ENCODE assay signal across 20 cellular contexts in the genomic region with DNA sequence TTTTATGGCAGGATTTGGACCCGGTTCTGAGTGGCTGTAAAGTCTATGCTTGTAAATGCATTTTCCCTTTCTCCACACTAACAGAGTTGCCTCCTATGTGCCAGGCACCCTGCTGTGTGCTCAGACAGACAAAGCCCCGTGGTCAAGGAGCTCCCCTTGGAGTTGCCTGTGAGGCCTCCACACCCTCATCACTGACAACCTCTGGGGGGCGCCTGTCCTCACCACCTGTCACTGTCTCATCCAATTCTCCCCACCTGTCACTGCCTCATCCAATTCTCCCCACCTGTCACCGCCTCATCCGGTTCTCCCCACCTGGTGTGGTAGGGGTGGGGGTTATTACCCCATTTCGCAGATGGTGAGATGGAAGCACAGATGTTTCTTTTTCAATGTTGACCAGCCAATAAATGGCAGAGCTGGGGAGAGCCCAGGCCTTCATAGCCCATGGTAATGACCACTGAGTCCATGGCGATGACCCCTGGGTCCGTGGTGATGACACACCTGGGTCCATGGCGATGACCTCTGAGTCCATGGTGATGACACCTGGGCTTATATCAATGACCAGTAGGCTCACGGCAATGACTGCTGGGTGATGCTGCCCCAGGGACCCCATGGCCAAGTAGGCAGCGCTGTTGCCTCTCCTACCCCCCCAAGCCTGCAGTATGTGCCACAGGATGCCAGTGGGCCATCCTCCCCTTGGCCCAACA.
DNase-seq lines count a peak whose midpoint lies in the region; ATAC-seq, FAIRE-seq and TF ChIP-seq lines count a peak whose summit lies in the region.
"Had no signal": no experiment of that assay in that cellular context is flagged by ENCODE, and none has a peak within 500 bp of the region (broad histone marks: within the 10 kb centered on the region; RNA-seq: fewer than 3 reads in every experiment).

No MANE protein-coding gene starts in this region.

- H3K23ac ChIP-seq in IMR-90 (ENCODE audit: low read depth, low read length) = no peak overlapping the region

- H4K20me1 ChIP-seq in IMR-90 (ENCODE audit: insufficient read depth, low read length) (no peaks in the 10 kb centered on the region), K562 (replicated peaks; ENCODE audit: control insufficient read depth, insufficient read depth, low read length) (peaks cover 3% of the 10 kb centered on the region; the same call in 1 of the 2 replicates)

- H3K9me1 ChIP-seq in IMR-90 (ENCODE audit: insufficient read depth, low read length) (peaks cover 4% of the 10 kb centered on the region; the same call in 1 of the 2 replicates), K562 (ENCODE audit: control insufficient read depth, insufficient read depth, low read length) (peaks cover 2% of the 10 kb centered on the region)

- intact Hi-C loops in activated CD4-positive, alpha-beta memory T cell treated with anti-CD3 and anti-CD28 coated beads for 36 hours (cut with micrococcal nuclease) = loop anchor here (10.0 kb wide), 1 partner anchor 466 kb away; a partner anchor contains a TSS
- intact Hi-C loops in IMR-90 (cut with micrococcal nuclease) = no loop called here
- intact Hi-C loops in K562 (cut with micrococcal nuclease) = loop anchor here (10.0 kb wide), 1 partner anchor 466 kb away; a partner anchor contains a TSS
- intact Hi-C loops in gastrocnemius medialis (cut with DNase I; ENCODE audit: low total_unique reads) = no loop called here

- BruUV-seq in IMR-90 (replicated peaks; lab: Mats Ljungman, UMichigan) (no TSS peak), K562 (replicated peaks; lab: Mats Ljungman, UMichigan) (no TSS peak)

- H3K4me3 ChIP-seq in IMR-90 (ENCODE audit: insufficient read depth, low read depth, low read length) = no peak overlapping the region
- no peak overlapping the region for H3K4me3 ChIP-seq in K562
- H3K4me3 ChIP-seq in gastrocnemius medialis = no peak overlapping the region
- H3K4me3 ChIP-seq: left lung, mucosa of descending colon, upper lobe of left lung had no signal

- no peak overlapping the region for H3K4ac ChIP-seq in IMR-90 (ENCODE audit: low read depth, low read length)

- H3K27ac Mint-ChIP-seq in activated CD4-positive, alpha-beta memory T cell treated with anti-CD3 and anti-CD28 coated beads for 36 hours = no peak overlapping the region
- H3K27ac Mint-ChIP-seq in activated CD4-positive, alpha-beta memory T cell treated with anti-CD3 and anti-CD28 coated beads, Interleukin-2, amount 10 ng/mL, durations not matched to agents 7 days and 5 days = no peak overlapping the region
- H3K27ac Mint-ChIP-seq: effector memory CD8-positive, alpha-beta T cell; IgD-negative memory B cell; stimulated activated naive CD8-positive, alpha-beta T cell treated with anti-CD3 and anti-CD28 coated beads, Interleukin-15, Interleukin-2, amounts not matched to agents 100 ng/mL and 50 ng/mL, for 24 hours had no signal

- dilution Hi-C loops in IMR-90 (cut with HindIII; ENCODE audit: low sequenced_read_pairs, unreplicated experiment) = no loop called here

- peaks cover 60% of the 10 kb centered on the region for H3K27me3 ChIP-seq in IMR-90 (ENCODE audit: control insufficient read depth, insufficient read depth, low read length)
- peaks cover 14 to 72% of the 10 kb centered on the region in 2 experiments; a peak in 4 of 5 replicates for H3K27me3 ChIP-seq in K562 (ENCODE audit: control insufficient read depth in 2 of 2, insufficient read depth in 2 of 2, low read length in 2 of 2)
- peaks cover 14 to 21% (median 20%) of the 10 kb centered on the region in 3 donors for H3K27me3 ChIP-seq in gastrocnemius medialis
- H3K27me3 ChIP-seq: upper lobe of left lung had no signal

- H3K4me1 Mint-ChIP-seq in activated CD4-positive, alpha-beta memory T cell treated with anti-CD3 and anti-CD28 coated beads for 36 hours (ENCODE audit: low read depth) = peaks cover 14% of the 10 kb centered on the region
- peaks cover 7% of the 10 kb centered on the region for H3K4me1 Mint-ChIP-seq in activated CD4-positive, alpha-beta memory T cell treated with anti-CD3 and anti-CD28 coated beads, Interleukin-2, amount 10 ng/mL, durations not matched to agents 7 days and 5 days

- peak overlapping the region; percentile 59 for H2AK9ac ChIP-seq in IMR-90 (replicated peaks; ENCODE audit: low read depth, low read length, poor library complexity)

- no peak overlapping the region for H4K91ac ChIP-seq in IMR-90 (ENCODE audit: insufficient read depth, low read depth, low read length)

- H3K4me2 ChIP-seq in IMR-90 (ENCODE audit: low read depth, low read length) = no peak overlapping the region
- H3K4me2 ChIP-seq in K562 (ENCODE audit: insufficient read depth, low read length) = no peak overlapping the region

- H3K4me1 ChIP-seq in IMR-90 (ENCODE audit: control insufficient read depth, insufficient read depth, low read length) (no peaks in the 10 kb centered on the region; the same call in 1 of the 2 replicates), K562 (replicated peaks in 1 of 2; ENCODE audit: control insufficient read depth in 2 of 2, insufficient read depth in 2 of 2, low read length in 2 of 2) (no peaks in the 10 kb centered on the region; a peak in 2 of 5 replicates), gastrocnemius medialis (no peaks in the 10 kb centered on the region)

- in situ Hi-C loops in IMR-90 (cut with MboI; ENCODE audit: low sequenced_read_pairs) = no loop called here
- in situ Hi-C loops in K562 (cut with MboI) = loop anchor here (10.0 kb wide), 1 partner anchor 466 kb away; a partner anchor contains a TSS
- in situ Hi-C loops in gastrocnemius medialis (cut with MboI; ENCODE audit: low sequenced_read_pairs in 4 of 4) = no loop called here

- no peak overlapping the region for H2AK5ac ChIP-seq in IMR-90 (ENCODE audit: low read depth, low read length)

- TF ChIP-seq POLR2A in IMR-90 (IDR thresholded peaks at IDR 0.05; ENCODE audit: low read depth, low read length) = no peak
- TF ChIP-seq POLR2A in K562 (conservative IDR thresholded peaks at IDR 0.05) = no peak
- TF ChIP-seq POLR2A in gastrocnemius medialis (IDR thresholded peaks at IDR 0.05) = no peak

- FAIRE-seq in K562 (lab: Jason Lieb, UNC) = no peak
- FAIRE-seq in HTR-8/SVneo (lab: Jason Lieb, UNC) = no peak

- no peak overlapping the region for H3K27ac ChIP-seq in IMR-90 (ENCODE audit: insufficient read depth, low read length)
- no peak overlapping the region for H3K27ac ChIP-seq in K562 (ENCODE audit: extremely low read depth, low read depth, low read length)
- H3K27ac ChIP-seq in gastrocnemius medialis = no peak overlapping the region
- H3K27ac ChIP-seq: left lung, neutrophil had no signal

- H3K27me3 Mint-ChIP-seq in activated CD4-positive, alpha-beta memory T cell treated with anti-CD3 and anti-CD28 coated beads for 36 hours = peaks cover 25% of the 10 kb centered on the region
- peaks cover 15% of the 10 kb centered on the region for H3K27me3 Mint-ChIP-seq in activated CD4-positive, alpha-beta memory T cell treated with anti-CD3 and anti-CD28 coated beads, Interleukin-2, amount 10 ng/mL, durations not matched to agents 7 days and 5 days

- H3K79me1 ChIP-seq in IMR-90 (ENCODE audit: low read depth in 1 of 2, low read length in 2 of 2) = no peaks in the 10 kb centered on the region

- H3K9me3 Mint-ChIP-seq in activated CD4-positive, alpha-beta memory T cell treated with anti-CD3 and anti-CD28 coated beads for 36 hours = no peaks in the 10 kb centered on the region
- no peaks in the 10 kb centered on the region for H3K9me3 Mint-ChIP-seq in activated CD4-positive, alpha-beta memory T cell treated with anti-CD3 and anti-CD28 coated beads, Interleukin-2, amount 10 ng/mL, durations not matched to agents 7 days and 5 days
- H3K9me3 Mint-ChIP-seq: effector memory CD8-positive, alpha-beta T cell; IgD-negative memory B cell; stimulated activated naive CD8-positive, alpha-beta T cell treated with anti-CD3 and anti-CD28 coated beads, Interleukin-15, Interleukin-2, amounts not matched to agents 100 ng/mL and 50 ng/mL, for 24 hours had no signal

- no peak for TF ChIP-seq EP300 in K562 (IDR thresholded peaks at IDR 0.05; ENCODE audit: low read length)

- H3K4me3 Mint-ChIP-seq in activated CD4-positive, alpha-beta memory T cell treated with anti-CD3 and anti-CD28 coated beads for 36 hours = no peak overlapping the region
- H3K4me3 Mint-ChIP-seq in activated CD4-positive, alpha-beta memory T cell treated with anti-CD3 and anti-CD28 coated beads, Interleukin-2, amount 10 ng/mL, durations not matched to agents 7 days and 5 days = no peak overlapping the region
- H3K4me3 Mint-ChIP-seq: effector memory CD8-positive, alpha-beta T cell; IgD-negative memory B cell; stimulated activated naive CD8-positive, alpha-beta T cell treated with anti-CD3 and anti-CD28 coated beads, Interleukin-15, Interleukin-2, amounts not matched to agents 100 ng/mL and 50 ng/mL, for 24 hours had no signal

- H3K56ac ChIP-seq in IMR-90 (ENCODE audit: extremely low read depth, insufficient read depth, low read length) = no peak overlapping the region

- H3K9ac ChIP-seq in IMR-90 (ENCODE audit: low read depth, low read length) (no peak overlapping the region), K562 (ENCODE audit: insufficient read depth in 1 of 2, low read depth in 2 of 2, low read length in 2 of 2) (no peak overlapping the region)

- H4K5ac ChIP-seq in IMR-90 (ENCODE audit: low read depth, low read length) = no peak overlapping the region

- H3K36me3 ChIP-seq in IMR-90 (ENCODE audit: control insufficient read depth, insufficient read depth, low read length) (no peaks in the 10 kb centered on the region), K562 (ENCODE audit: control insufficient read depth, insufficient read depth, low read length) (no peaks in the 10 kb centered on the region), gastrocnemius medialis (no peaks in the 10 kb centered on the region)
- H3K36me3 ChIP-seq: left lung, neutrophil, upper lobe of left lung had no signal

- peak overlapping the region; percentile 10 for H2AFZ ChIP-seq in IMR-90 (replicated peaks; ENCODE audit: low read length, poor library complexity)
- H2AFZ ChIP-seq in K562 (ENCODE audit: low read depth, low read length) = no peak overlapping the region

- H3K18ac ChIP-seq in IMR-90 (ENCODE audit: low read depth, low read length) = no peak overlapping the region

- peak; percentile 12 for DNase-seq in activated CD4-positive, alpha-beta memory T cell treated with anti-CD3 and anti-CD28 coated beads for 36 hours
- no peak for DNase-seq in activated CD4-positive, alpha-beta memory T cell treated with anti-CD3 and anti-CD28 coated beads, Interleukin-2, amount 10 ng/mL, durations not matched to agents 7 days and 5 days
- DNase-seq in IMR-90 (no peak), K562 (ENCODE audit: extremely low read depth in 1 of 4, low spot score in 3 of 4) (peak in 3 of 4 experiments; percentile 19 to 46 (median 38)), HTR-8/SVneo (ENCODE audit: insufficient read length, low spot score) (no peak), cerebellar nuclear complex (lab: John Stamatoyannopoulos, UW) (no peak), gastrocnemius medialis (no peak)
- DNase-seq in stimulated activated CD8-positive, alpha-beta memory T cell treated with anti-CD3 and anti-CD28 coated beads, Interleukin-4, amount 100 ng/mL, for 48 hours = peak; percentile 39
- DNase-seq: central memory CD4-positive, alpha-beta T cell; effector memory CD8-positive, alpha-beta T cell; mucosa of descending colon; MV-4-11; NCI-H1930; NCI-H510A; right cardiac atrium; upper lobe of left lung had no signal

- no peak overlapping the region for H2BK120ac ChIP-seq in IMR-90 (ENCODE audit: low read depth, low read length)

- POLR2A ChIA-PET in activated CD4-positive, alpha-beta memory T cell treated with anti-CD3 and anti-CD28 coated beads for 36 hours (lab: Charles Lee) = no interaction called here
- POLR2A ChIA-PET in activated CD4-positive, alpha-beta memory T cell treated with anti-CD3 and anti-CD28 coated beads, Interleukin-2, amount 10 ng/mL, durations not matched to agents 7 days and 5 days (lab: Charles Lee) = no interaction called here
- POLR2A ChIA-PET in IMR-90 (lab: Charles Lee; ENCODE audit: unreplicated experiment) (no interaction called here), K562 (lab: Yijun Ruan, JAX) (interaction anchor here (1.3 kb wide), 1 partner anchor 468 kb away, joined by 3 read pairs; no protein-coding TSS in a partner anchor)

- no peak overlapping the region for H2BK20ac ChIP-seq in IMR-90 (ENCODE audit: low read depth, low read length)

- H3K9me3 ChIP-seq in IMR-90 (ENCODE audit: control insufficient read depth, insufficient read depth, low read length) (no peaks in the 10 kb centered on the region), K562 (replicated peaks; ENCODE audit: control insufficient read depth, insufficient read depth, low read depth, low read length) (no peaks in the 10 kb centered on the region), gastrocnemius medialis (no peaks in the 10 kb centered on the region)
- H3K9me3 ChIP-seq: left lung, mucosa of descending colon, neutrophil, upper lobe of left lung had no signal

- no peak overlapping the region for H3K14ac ChIP-seq in IMR-90 (replicated peaks; ENCODE audit: low read depth, low read length)

- ATAC-seq in IMR-90 (ENCODE audit: low read depth) (no peak), K562 (peak; percentile 62), gastrocnemius medialis (no peak)
- ATAC-seq: effector memory CD8-positive, alpha-beta T cell; left lung; mucosa of descending colon; right cardiac atrium had no signal

- no peaks in the 10 kb centered on the region for H3K36me3 Mint-ChIP-seq in activated CD4-positive, alpha-beta memory T cell treated with anti-CD3 and anti-CD28 coated beads for 36 hours
- H3K36me3 Mint-ChIP-seq in activated CD4-positive, alpha-beta memory T cell treated with anti-CD3 and anti-CD28 coated beads, Interleukin-2, amount 10 ng/mL, durations not matched to agents 7 days and 5 days (ENCODE audit: low read depth) = no peaks in the 10 kb centered on the region
- H3K36me3 Mint-ChIP-seq: IgD-negative memory B cell had no signal

- H4K8ac ChIP-seq in IMR-90 (ENCODE audit: low read depth in 2 of 2, low read length in 2 of 2) = no peak overlapping the region

- TF ChIP-seq RAD21 in IMR-90 (IDR thresholded peaks at IDR 0.05; ENCODE audit: low read length) (no peak), K562 (CRISPR knock-in tag; conservative IDR thresholded peaks at IDR 0.05 in 1 of 2, IDR thresholded peaks at IDR 0.05 in 1 of 2) (no peak)

- TF ChIP-seq CTCF in IMR-90 (conservative IDR thresholded peaks at IDR 0.05; ENCODE audit: low read depth, low read length) (no peak), K562 (IDR thresholded peaks at IDR 0.05 in 2 of 3, conservative IDR thresholded peaks at IDR 0.05 in 1 of 3; ENCODE audit: insufficient read depth in 2 of 3, low read depth in 1 of 3, low read length in 3 of 3) (peak; percentile 13 to 41 (median 31); a peak in 4 of 6 replicates), gastrocnemius medialis (IDR thresholded peaks at IDR 0.05 in 4 of 5, conservative IDR thresholded peaks at IDR 0.05 in 1 of 5) (no peak)

- no peaks in the 10 kb centered on the region for H3K79me2 ChIP-seq in K562 (ENCODE audit: control insufficient read depth, insufficient read depth, low read length)

- H2BK15ac ChIP-seq in IMR-90 (ENCODE audit: low read depth, low read length) = no peak overlapping the region

- no peak overlapping the region for H2BK5ac ChIP-seq in IMR-90 (ENCODE audit: low read depth, low read length, poor library complexity, severe bottlenecking)

- WGBS in IMR-90 (ENCODE audit: extremely low coverage in 2 of 2, insufficient read length in 1 of 2), 2 experiments = 100% methylated on average over 5 of the region's 11 CpGs; no CpG with 5 or more reads in 1 of the 2 experiments
- 2% methylated on average over 9 of the region's 11 CpGs for WGBS in K562 (ENCODE audit: insufficient coverage, low coverage, missing lambda C conversion rate)

- CTCF ChIA-PET in activated CD4-positive, alpha-beta memory T cell treated with anti-CD3 and anti-CD28 coated beads for 36 hours (lab: Charles Lee) = no interaction called here
- CTCF ChIA-PET in activated CD4-positive, alpha-beta memory T cell treated with anti-CD3 and anti-CD28 coated beads, Interleukin-2, amount 10 ng/mL, durations not matched to agents 7 days and 5 days (lab: Charles Lee) = interaction anchor here (0.5 kb wide), 1 partner anchor 16 kb away, joined by 4 read pairs; no protein-coding TSS in a partner anchor
- CTCF ChIA-PET in IMR-90 (lab: Yijun Ruan, JAX) = no interaction called here
- CTCF ChIA-PET in K562 (lab: Yijun Ruan, JAX; ENCODE audit: low intra/inter-chr PET ratio) = no interaction called here

Comparison
In these comparisons a context has a peak if more than half of its experiments do, and no peak if none do; other contexts are left out.
1. DNase-seq: peak in activated CD4-positive, alpha-beta memory T cell treated with anti-CD3 and anti-CD28 coated beads for 36 hours (single experiment), K562 (3 of 4) and stimulated activated CD8-positive, alpha-beta memory T cell treated with anti-CD3 and anti-CD28 coated beads, Interleukin-4, amount 100 ng/mL, for 48 hours (single experiment); none in activated CD4-positive, alpha-beta memory T cell treated with anti-CD3 and anti-CD28 coated beads, Interleukin-2, amount 10 ng/mL, durations not matched to agents 7 days and 5 days (single experiment), IMR-90 (single experiment), HTR-8/SVneo (single experiment), cerebellar nuclear complex (0 of 2) and gastrocnemius medialis (0 of 2).
2. CTCF ChIP-seq: peak in K562 (3 of 3); none in IMR-90 (single experiment) and gastrocnemius medialis (0 of 5).
3. intact Hi-C loops: an anchor here in activated CD4-positive, alpha-beta memory T cell treated with anti-CD3 and anti-CD28 coated beads for 36 hours (10.0 kb wide) and K562 (10.0 kb wide); none called in IMR-90 and gastrocnemius medialis.